Comparison of ENCODE assay signal across 19 cellular contexts in genomic region chr2:63700276-63700675, GRCh38.
A peak's percentile ranks its signal among the peaks of the same experiment; 100 is the strongest.
DNase-seq lines count a peak whose midpoint lies in the region; ATAC-seq and TF ChIP-seq lines count a peak whose summit lies in the region.
"Had no signal": no experiment of that assay in that cellular context is flagged by ENCODE, and none has a peak within 500 bp of the region (broad histone marks: within the 10 kb centered on the region; RNA-seq: fewer than 3 reads in every experiment).

No MANE protein-coding gene starts in this region.

- no peaks in the 10 kb centered on the region for H3K79me2 ChIP-seq in SK-N-SH (ENCODE audit: insufficient read depth)

- no peaks in the 10 kb centered on the region for H4K20me1 ChIP-seq in SK-N-SH (ENCODE audit: insufficient read depth)
- H4K20me1 ChIP-seq: BLaER1 treated with 17β-estradiol and CSF1 and Interleukin-3, amounts not matched to agents 10 nM and 100 nM had no signal

- H3K4me1 ChIP-seq in SK-N-SH (ENCODE audit: control insufficient read depth in 1 of 2, insufficient read depth in 2 of 2, low read depth in 1 of 2, low read length in 1 of 2): peaks cover 5 to 9% of the 10 kb centered on the region in 2 experiments; a peak in 3 of 4 replicates
- H3K4me1 ChIP-seq: BE2C had no signal

- POLR2A ChIA-PET in SK-N-SH (lab: Yijun Ruan, JAX): no interaction called here

- H3K36me3 ChIP-seq in SK-N-SH (replicated peaks in 1 of 2; ENCODE audit: control insufficient read depth in 1 of 2, insufficient read depth in 2 of 2, low read length in 1 of 2): no peaks in the 10 kb centered on the region
- H3K36me3 ChIP-seq: BE2C; BLaER1 treated with 17β-estradiol and CSF1 and Interleukin-3, amounts not matched to agents 10 nM and 100 nM had no signal

- WGBS in SK-N-SH (ENCODE audit: low lambda C conversion rate): 81% methylated on average over 3 of the region's 3 CpGs

- no peak overlapping the region for H3K4me2 ChIP-seq in SK-N-SH
- H3K4me2 ChIP-seq: BLaER1 treated with 17β-estradiol and CSF1 and Interleukin-3, amounts not matched to agents 10 nM and 100 nM had no signal

- H3F3A ChIP-seq in SK-N-SH (replicated peaks; ENCODE audit: insufficient read depth): peaks cover 9% of the 10 kb centered on the region

- H3K9me3 ChIP-seq in SK-N-SH: no peaks in the 10 kb centered on the region
- H3K9me3 ChIP-seq: BE2C had no signal

- no peak overlapping the region for H2AFZ ChIP-seq in SK-N-SH (ENCODE audit: low read depth)

- H3K27me3 ChIP-seq in SK-N-SH (ENCODE audit: insufficient read depth): no peaks in the 10 kb centered on the region
- H3K27me3 ChIP-seq: BE2C; BLaER1 treated with 17β-estradiol and CSF1 and Interleukin-3, amounts not matched to agents 10 nM and 100 nM had no signal

- CTCF ChIA-PET in SK-N-SH (lab: Yijun Ruan, JAX): interaction anchor here (1.5 to 2.5 kb wide), 8 partner anchors 11 to 192 kb away, joined by 5 to 48 read pairs (median 6); no protein-coding TSS in a partner anchor

- TF ChIP-seq EP300 in SK-N-SH (IDR thresholded peaks at IDR 0.05; ENCODE audit: borderline replicate concordance in 1 of 2, low read depth in 1 of 2, low read length in 1 of 2): no peak

- TF ChIP-seq CTCF in SK-N-SH (IDR thresholded peaks at IDR 0.05) (no peak), fibroblast of mammary gland (conservative IDR thresholded peaks at IDR 0.05; ENCODE audit: control insufficient read depth, insufficient read depth, low read depth, low read length) (no peak), GM20000 (IDR thresholded peaks at IDR 0.05; ENCODE audit: extremely low read depth, missing control alignments) (no peak)

- H3K4me3 ChIP-seq in SK-N-SH (ENCODE audit: low read depth in 2 of 2, low read length in 1 of 2) (no peak overlapping the region), fibroblast of mammary gland (ENCODE audit: control insufficient read depth, low read depth, low read length) (no peak overlapping the region)
- H3K4me3 ChIP-seq: BLaER1 treated with 17β-estradiol and CSF1 and Interleukin-3, amounts not matched to agents 10 nM and 100 nM; GM23248 had no signal

- no peak overlapping the region for H3K9ac ChIP-seq in SK-N-SH
- H3K9ac ChIP-seq: BLaER1 treated with 17β-estradiol and CSF1 and Interleukin-3, amounts not matched to agents 10 nM and 100 nM; GM23248 had no signal

- DNase-seq in SK-N-SH (no peak), SK-N-DZ (ENCODE audit: low spot score) (peak; percentile 66), fibroblast of mammary gland (ENCODE audit: low read depth) (peak; percentile 32), GM20000 (ENCODE audit: low spot score) (no peak), GOT3 (lab: John Stamatoyannopoulos, UW) (no peak)
- DNase-seq: AML-193; BE2C; CD4-positive, alpha-beta T cell; CD8-positive, alpha-beta memory T cell; DMS 273 treated with DMSO at 0.1 percent for 48 hours; DMS79; EL; GDM1; H9 had no signal

- no peaks in the 10 kb centered on the region for H3K9me2 ChIP-seq in SK-N-SH

- no peak overlapping the region for H3K27ac ChIP-seq in SK-N-SH (ENCODE audit: low read depth in 2 of 2, low read length in 1 of 2)
- H3K27ac ChIP-seq: 22Rv1; BLaER1 treated with 17β-estradiol and CSF1 and Interleukin-3, amounts not matched to agents 10 nM and 100 nM had no signal

- no peak for ATAC-seq in SK-N-SH treated with all-trans-retinoic acid at 6 μM for 48 hours
- ATAC-seq: HCT116 had no signal

- TF ChIP-seq RAD21 in SK-N-SH (IDR thresholded peaks at IDR 0.05; ENCODE audit: low read length): no peak

TF ChIP-seq in SK-N-SH, 30 proteins besides CTCF, POLR2A, EP300 and RAD21:
- TF ChIP-seq TCF12 (IDR thresholded peaks at IDR 0.05) (no peak), PBX3 (IDR thresholded peaks at IDR 0.05) (peak; percentile 18; the same call in 1 of the 2 replicates)

TF ChIP-seq in SK-N-SH treated with all-trans-retinoic acid at 6 μM for 48 hours, 23 proteins besides CTCF, POLR2A, EP300 and RAD21:
- TF ChIP-seq, protein P1, sequence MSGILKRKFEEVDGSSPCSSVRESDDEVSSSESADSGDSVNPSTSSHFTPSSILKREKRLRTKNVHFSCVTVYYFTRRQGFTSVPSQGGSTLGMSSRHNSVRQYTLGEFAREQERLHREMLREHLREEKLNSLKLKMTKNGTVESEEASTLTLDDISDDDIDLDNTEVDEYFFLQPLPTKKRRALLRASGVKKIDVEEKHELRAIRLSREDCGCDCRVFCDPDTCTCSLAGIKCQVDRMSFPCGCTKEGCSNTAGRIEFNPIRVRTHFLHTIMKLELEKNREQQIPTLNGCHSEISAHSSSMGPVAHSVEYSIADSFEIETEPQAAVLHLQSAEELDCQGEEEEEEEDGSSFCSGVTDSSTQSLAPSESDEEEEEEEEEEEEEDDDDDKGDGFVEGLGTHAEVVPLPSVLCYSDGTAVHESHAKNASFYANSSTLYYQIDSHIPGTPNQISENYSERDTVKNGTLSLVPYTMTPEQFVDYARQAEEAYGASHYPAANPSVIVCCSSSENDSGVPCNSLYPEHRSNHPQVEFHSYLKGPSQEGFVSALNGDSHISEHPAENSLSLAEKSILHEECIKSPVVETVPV (CRISPR knock-in tag; IDR thresholded peaks at IDR 0.05): no peak
- no peak for TF ChIP-seq SNAI2 (CRISPR knock-in tag; IDR thresholded peaks at IDR 0.05)
- TF ChIP-seq, protein P2, sequence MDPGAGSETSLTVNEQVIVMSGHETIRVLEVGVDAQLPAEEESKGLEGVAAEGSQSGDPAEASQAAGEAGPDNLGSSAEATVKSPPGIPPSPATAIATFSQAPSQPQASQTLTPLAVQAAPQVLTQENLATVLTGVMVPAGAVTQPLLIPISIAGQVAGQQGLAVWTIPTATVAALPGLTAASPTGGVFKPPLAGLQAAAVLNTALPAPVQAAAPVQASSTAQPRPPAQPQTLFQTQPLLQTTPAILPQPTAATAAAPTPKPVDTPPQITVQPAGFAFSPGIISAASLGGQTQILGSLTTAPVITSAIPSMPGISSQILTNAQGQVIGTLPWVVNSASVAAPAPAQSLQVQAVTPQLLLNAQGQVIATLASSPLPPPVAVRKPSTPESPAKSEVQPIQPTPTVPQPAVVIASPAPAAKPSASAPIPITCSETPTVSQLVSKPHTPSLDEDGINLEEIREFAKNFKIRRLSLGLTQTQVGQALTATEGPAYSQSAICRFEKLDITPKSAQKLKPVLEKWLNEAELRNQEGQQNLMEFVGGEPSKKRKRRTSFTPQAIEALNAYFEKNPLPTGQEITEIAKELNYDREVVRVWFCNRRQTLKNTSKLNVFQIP (CRISPR knock-in tag; IDR thresholded peaks at IDR 0.05; ENCODE audit: borderline replicate concordance, low read depth): no peak
- no peak for TF ChIP-seq PATZ1 (CRISPR knock-in tag; IDR thresholded peaks at IDR 0.05; ENCODE audit: borderline replicate concordance)
- no peak for TF ChIP-seq RARB (CRISPR knock-in tag; IDR thresholded peaks at IDR 0.05)
- TF ChIP-seq ZNF70 (CRISPR knock-in tag; IDR thresholded peaks at IDR 0.05): no peak
- TF ChIP-seq ARNTL (CRISPR knock-in tag; IDR thresholded peaks at IDR 0.05; ENCODE audit: borderline replicate concordance, low read depth): no peak
- no peak for TF ChIP-seq PPARA (CRISPR knock-in tag; IDR thresholded peaks at IDR 0.05; ENCODE audit: borderline replicate concordance)
- TF ChIP-seq BACH2 (CRISPR knock-in tag; IDR thresholded peaks at IDR 0.05; ENCODE audit: borderline replicate concordance): no peak
- no peak for TF ChIP-seq ZNF8 (CRISPR knock-in tag; IDR thresholded peaks at IDR 0.05)
- TF ChIP-seq OSR1 (CRISPR knock-in tag; IDR thresholded peaks at IDR 0.05): no peak
- TF ChIP-seq ESRRG (CRISPR knock-in tag; IDR thresholded peaks at IDR 0.05): no peak
- no peak for TF ChIP-seq GLIS3 (CRISPR knock-in tag; IDR thresholded peaks at IDR 0.05)
- no peak for TF ChIP-seq TOX (CRISPR knock-in tag; IDR thresholded peaks at IDR 0.05; ENCODE audit: borderline replicate concordance)
- TF ChIP-seq ISL1 (CRISPR knock-in tag; IDR thresholded peaks at IDR 0.05): no peak
- TF ChIP-seq ZFP3 (CRISPR knock-in tag; IDR thresholded peaks at IDR 0.05): no peak
- TF ChIP-seq, protein P3, sequence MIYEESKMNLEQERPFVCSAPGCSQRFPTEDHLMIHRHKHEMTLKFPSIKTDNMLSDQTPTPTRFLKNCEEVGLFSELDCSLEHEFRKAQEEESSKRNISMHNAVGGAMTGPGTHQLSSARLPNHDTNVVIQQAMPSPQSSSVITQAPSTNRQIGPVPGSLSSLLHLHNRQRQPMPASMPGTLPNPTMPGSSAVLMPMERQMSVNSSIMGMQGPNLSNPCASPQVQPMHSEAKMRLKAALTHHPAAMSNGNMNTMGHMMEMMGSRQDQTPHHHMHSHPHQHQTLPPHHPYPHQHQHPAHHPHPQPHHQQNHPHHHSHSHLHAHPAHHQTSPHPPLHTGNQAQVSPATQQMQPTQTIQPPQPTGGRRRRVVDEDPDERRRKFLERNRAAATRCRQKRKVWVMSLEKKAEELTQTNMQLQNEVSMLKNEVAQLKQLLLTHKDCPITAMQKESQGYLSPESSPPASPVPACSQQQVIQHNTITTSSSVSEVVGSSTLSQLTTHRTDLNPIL (CRISPR knock-in tag; IDR thresholded peaks at IDR 0.05; ENCODE audit: low read depth): no peak
- TF ChIP-seq TCF4 (CRISPR knock-in tag; IDR thresholded peaks at IDR 0.05; ENCODE audit: borderline replicate concordance): no peak
- TF ChIP-seq ZNF565 (CRISPR knock-in tag; conservative IDR thresholded peaks at IDR 0.05; ENCODE audit: low read depth): no peak

Comparison
In these comparisons a context has a peak if more than half of its experiments do, and no peak if none do; other contexts are left out.
1. DNase-seq: peak in SK-N-DZ (single experiment) and fibroblast of mammary gland (single experiment); none in SK-N-SH (single experiment), GM20000 (single experiment) and GOT3 (single experiment).